In the genomic region with DNA sequence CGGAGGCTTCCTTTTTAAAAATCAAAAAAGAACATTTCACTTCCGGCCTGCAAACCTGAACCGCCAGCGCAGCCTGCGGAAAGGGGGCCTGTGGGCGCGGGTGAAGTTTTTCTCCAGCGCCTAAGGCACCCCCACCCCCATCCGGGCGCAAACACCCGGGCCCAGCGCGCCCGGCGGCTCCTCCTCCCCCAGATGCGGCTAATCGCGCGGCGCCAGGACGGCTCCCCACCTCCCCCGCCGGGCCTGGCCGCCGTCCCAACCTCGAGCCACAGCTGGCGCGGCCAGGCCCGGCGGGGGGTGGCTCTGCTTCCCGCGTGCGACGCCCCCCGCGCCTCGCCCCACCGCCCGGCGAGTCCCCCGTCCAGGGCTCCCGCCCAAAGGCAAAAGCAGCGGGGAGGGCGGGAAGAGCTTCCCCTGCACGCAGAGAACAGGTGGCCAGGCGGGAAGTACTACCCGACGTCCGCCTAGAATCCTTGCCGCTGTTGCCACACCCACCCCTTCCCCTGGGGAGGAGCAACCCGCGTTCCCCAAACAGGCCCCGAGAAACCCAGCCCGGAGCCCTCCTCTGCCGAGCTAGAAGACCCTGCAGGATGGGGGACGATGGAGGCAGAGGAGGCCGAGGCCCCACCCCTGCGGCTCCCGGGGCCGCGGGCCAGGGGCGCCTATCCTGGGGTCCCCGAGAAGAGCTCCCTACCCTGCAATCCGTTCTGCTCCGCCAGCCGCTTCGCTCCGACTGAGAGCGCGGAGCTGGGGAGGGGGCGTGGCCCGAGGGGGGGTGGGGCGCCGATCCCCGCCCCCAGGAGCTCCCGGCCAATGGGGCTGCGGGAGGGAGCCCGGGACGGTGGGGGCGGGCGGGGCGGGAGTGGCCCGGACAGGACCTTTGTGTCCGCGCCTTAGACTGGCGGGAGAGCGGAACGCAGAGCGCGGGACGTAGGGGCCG, we compare ENCODE assay signal across 1 cellular context.
A peak's percentile ranks its signal among the peaks of the same experiment; 100 is the strongest.
TF ChIP-seq lines count a peak whose summit lies in the region.

A gene (minus strand): TSS at position 735 of the 940 bp plus-strand sequence. CDS start 9,678 bp downstream, outside the sequence.

TF ChIP-seq in K562, 482 proteins besides CTCF, POLR2A, EP300 and RAD21 (continued from another document and continues in another):
- TF ChIP-seq KDM4B (IDR thresholded peaks at IDR 0.05; ENCODE audit: borderline replicate concordance in 2 of 2, low read depth in 1 of 2) = 0 out of 4 replicates have a peak, but pooled peaks of 1 of the 2 experiments have one; percentile 7
- peak; percentile 70 to 93; a peak in 3 of 4 replicates for TF ChIP-seq HDAC1 (IDR thresholded peaks at IDR 0.05)
- peak; percentile 43 to 51; a peak in 3 of 4 replicates for TF ChIP-seq KDM1A (IDR thresholded peaks at IDR 0.05)
- TF ChIP-seq TAF7 (tag; IDR thresholded peaks at IDR 0.05) = peak; percentile 75
- TF ChIP-seq RUNX1 (IDR thresholded peaks at IDR 0.05; ENCODE audit: low read depth) = no peak; the same call in 1 of the 2 replicates
- TF ChIP-seq EZH2 (IDR thresholded peaks at IDR 0.05; ENCODE audit: borderline replicate concordance, low read depth, low read length) = no peak
- TF ChIP-seq MTF1 (CRISPR knock-in tag; IDR thresholded peaks at IDR 0.05; ENCODE audit: borderline replicate concordance) = no peak
- TF ChIP-seq JUNB (CRISPR knock-in tag; conservative IDR thresholded peaks at IDR 0.05) = no peak
- TF ChIP-seq POLR2AphosphoS2 (IDR thresholded peaks at IDR 0.05; ENCODE audit: low read length) = no peak
- TF ChIP-seq ZNF347 (CRISPR knock-in tag; IDR thresholded peaks at IDR 0.05; ENCODE audit: low read depth) = no peak
- no peak for TF ChIP-seq SIRT6 (IDR thresholded peaks at IDR 0.05; ENCODE audit: low read depth, low read length)
- peak; percentile 31; the same call in 1 of the 2 replicates for TF ChIP-seq SOX6 (IDR thresholded peaks at IDR 0.05)
- TF ChIP-seq NFRKB (IDR thresholded peaks at IDR 0.05; ENCODE audit: low read depth) = no peak
- TF ChIP-seq, protein P1, sequence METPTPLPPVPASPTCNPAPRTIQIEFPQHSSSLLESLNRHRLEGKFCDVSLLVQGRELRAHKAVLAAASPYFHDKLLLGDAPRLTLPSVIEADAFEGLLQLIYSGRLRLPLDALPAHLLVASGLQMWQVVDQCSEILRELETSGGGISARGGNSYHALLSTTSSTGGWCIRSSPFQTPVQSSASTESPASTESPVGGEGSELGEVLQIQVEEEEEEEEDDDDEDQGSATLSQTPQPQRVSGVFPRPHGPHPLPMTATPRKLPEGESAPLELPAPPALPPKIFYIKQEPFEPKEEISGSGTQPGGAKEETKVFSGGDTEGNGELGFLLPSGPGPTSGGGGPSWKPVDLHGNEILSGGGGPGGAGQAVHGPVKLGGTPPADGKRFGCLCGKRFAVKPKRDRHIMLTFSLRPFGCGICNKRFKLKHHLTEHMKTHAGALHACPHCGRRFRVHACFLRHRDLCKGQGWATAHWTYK (CRISPR knock-in tag; IDR thresholded peaks at IDR 0.05) = no peak
- TF ChIP-seq MAFK (IDR thresholded peaks at IDR 0.05; ENCODE audit: low read length) = no peak
- TF ChIP-seq PURB (CRISPR knock-in tag; IDR thresholded peaks at IDR 0.05; ENCODE audit: low read depth) = no peak
- no peak for TF ChIP-seq ZNF175 (CRISPR knock-in tag; IDR thresholded peaks at IDR 0.05; ENCODE audit: low read depth)
- TF ChIP-seq HDGF (IDR thresholded peaks at IDR 0.05) = no peak
- peak; percentile 7; the same call in 1 of the 2 replicates for TF ChIP-seq PHF21A (IDR thresholded peaks at IDR 0.05; ENCODE audit: borderline replicate concordance, low read depth)
- peak in 1 of 2 experiments; percentile 42; a peak in 1 of 3 replicates for TF ChIP-seq CBX3 (IDR thresholded peaks at IDR 0.05; ENCODE audit: borderline replicate concordance in 1 of 2, low read length in 2 of 2)
- TF ChIP-seq ZBTB7A (IDR thresholded peaks at IDR 0.05; ENCODE audit: borderline replicate concordance, control insufficient read depth, low read depth, low read length) = peak; percentile 92
- no peak for TF ChIP-seq HMG20A (CRISPR knock-in tag; conservative IDR thresholded peaks at IDR 0.05)
- TF ChIP-seq SNRNP70 (optimal IDR thresholded peaks at IDR 0.05; ENCODE audit: low read depth, low read length) = no peak
- no peak for TF ChIP-seq ZNF143 (CRISPR knock-in tag; IDR thresholded peaks at IDR 0.05)
- peak; percentile 98 for TF ChIP-seq PCBP1 (IDR thresholded peaks at IDR 0.05; ENCODE audit: low read depth, low read length, poor library complexity, severe bottlenecking)
- TF ChIP-seq ZNF232 (CRISPR knock-in tag; IDR thresholded peaks at IDR 0.05) = 0 out of 2 replicates have a peak, but pooled peaks have one; percentile 53
- TF ChIP-seq ZNF3 (CRISPR knock-in tag; IDR thresholded peaks at IDR 0.05) = no peak
- no peak for TF ChIP-seq DDX20 (tag; IDR thresholded peaks at IDR 0.05; ENCODE audit: low read depth)
- TF ChIP-seq ZNF707 (CRISPR knock-in tag; conservative IDR thresholded peaks at IDR 0.05) = no peak
- peak; percentile 58 for TF ChIP-seq RBBP5 (IDR thresholded peaks at IDR 0.05; ENCODE audit: borderline replicate concordance, insufficient read depth, low read length, poor library complexity, severe bottlenecking)
- TF ChIP-seq, protein P2, sequence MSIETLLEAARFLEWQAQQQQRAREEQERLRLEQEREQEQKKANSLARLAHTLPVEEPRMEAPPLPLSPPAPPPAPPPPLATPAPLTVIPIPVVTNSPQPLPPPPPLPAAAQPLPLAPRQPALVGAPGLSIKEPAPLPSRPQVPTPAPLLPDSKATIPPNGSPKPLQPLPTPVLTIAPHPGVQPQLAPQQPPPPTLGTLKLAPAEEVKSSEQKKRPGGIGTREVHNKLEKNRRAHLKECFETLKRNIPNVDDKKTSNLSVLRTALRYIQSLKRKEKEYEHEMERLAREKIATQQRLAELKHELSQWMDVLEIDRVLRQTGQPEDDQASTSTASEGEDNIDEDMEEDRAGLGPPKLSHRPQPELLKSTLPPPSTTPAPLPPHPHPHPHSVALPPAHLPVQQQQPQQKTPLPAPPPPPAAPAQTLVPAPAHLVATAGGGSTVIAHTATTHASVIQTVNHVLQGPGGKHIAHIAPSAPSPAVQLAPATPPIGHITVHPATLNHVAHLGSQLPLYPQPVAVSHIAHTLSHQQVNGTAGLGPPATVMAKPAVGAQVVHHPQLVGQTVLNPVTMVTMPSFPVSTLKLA (conservative IDR thresholded peaks at IDR 0.05) = peak; percentile 82 to 90
- TF ChIP-seq BCOR (IDR thresholded peaks at IDR 0.05) = peak; percentile 85; the same call in 1 of the 2 replicates
- TF ChIP-seq, protein P3, sequence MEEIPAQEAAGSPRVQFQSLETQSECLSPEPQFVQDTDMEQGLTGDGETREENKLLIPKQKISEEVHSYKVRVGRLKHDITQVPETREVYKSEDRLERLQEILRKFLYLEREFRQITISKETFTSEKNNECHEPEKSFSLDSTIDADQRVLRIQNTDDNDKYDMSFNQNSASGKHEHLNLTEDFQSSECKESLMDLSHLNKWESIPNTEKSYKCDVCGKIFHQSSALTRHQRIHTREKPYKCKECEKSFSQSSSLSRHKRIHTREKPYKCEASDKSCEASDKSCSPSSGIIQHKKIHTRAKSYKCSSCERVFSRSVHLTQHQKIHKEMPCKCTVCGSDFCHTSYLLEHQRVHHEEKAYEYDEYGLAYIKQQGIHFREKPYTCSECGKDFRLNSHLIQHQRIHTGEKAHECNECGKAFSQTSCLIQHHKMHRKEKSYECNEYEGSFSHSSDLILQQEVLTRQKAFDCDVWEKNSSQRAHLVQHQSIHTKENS (CRISPR knock-in tag; IDR thresholded peaks at IDR 0.05) = no peak
- TF ChIP-seq KLF13 (tag; IDR thresholded peaks at IDR 0.05; ENCODE audit: borderline replicate concordance, low read depth) = peak; percentile 94
- TF ChIP-seq, protein P4, sequence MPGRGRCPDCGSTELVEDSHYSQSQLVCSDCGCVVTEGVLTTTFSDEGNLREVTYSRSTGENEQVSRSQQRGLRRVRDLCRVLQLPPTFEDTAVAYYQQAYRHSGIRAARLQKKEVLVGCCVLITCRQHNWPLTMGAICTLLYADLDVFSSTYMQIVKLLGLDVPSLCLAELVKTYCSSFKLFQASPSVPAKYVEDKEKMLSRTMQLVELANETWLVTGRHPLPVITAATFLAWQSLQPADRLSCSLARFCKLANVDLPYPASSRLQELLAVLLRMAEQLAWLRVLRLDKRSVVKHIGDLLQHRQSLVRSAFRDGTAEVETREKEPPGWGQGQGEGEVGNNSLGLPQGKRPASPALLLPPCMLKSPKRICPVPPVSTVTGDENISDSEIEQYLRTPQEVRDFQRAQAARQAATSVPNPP (IDR thresholded peaks at IDR 0.05; ENCODE audit: borderline replicate concordance, insufficient read depth, insufficient read length) = no peak
- TF ChIP-seq ZNF224 (CRISPR knock-in tag; IDR thresholded peaks at IDR 0.05) = no peak
- TF ChIP-seq CBX1 (IDR thresholded peaks at IDR 0.05; ENCODE audit: low read depth) = peak; percentile 13; the same call in 1 of the 2 replicates
- no peak for TF ChIP-seq FOSL1 (tag; conservative IDR thresholded peaks at IDR 0.05)
- TF ChIP-seq, protein P5, sequence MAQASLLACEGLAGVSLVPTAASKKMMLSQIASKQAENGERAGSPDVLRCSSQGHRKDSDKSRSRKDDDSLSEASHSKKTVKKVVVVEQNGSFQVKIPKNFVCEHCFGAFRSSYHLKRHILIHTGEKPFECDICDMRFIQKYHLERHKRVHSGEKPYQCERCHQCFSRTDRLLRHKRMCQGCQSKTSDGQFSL (CRISPR knock-in tag; IDR thresholded peaks at IDR 0.05) = no peak
- TF ChIP-seq, protein P5 (tag; IDR thresholded peaks at IDR 0.05) = peak in 1 of 2 experiments; percentile 72; a peak in 2 of 4 replicates
- TF ChIP-seq ELF4 (CRISPR knock-in tag; IDR thresholded peaks at IDR 0.05) = no peak
- TF ChIP-seq CREB1 (IDR thresholded peaks at IDR 0.05) = no peak
- no peak for TF ChIP-seq CREB1 (CRISPR knock-in tag; IDR thresholded peaks at IDR 0.05)
- TF ChIP-seq HEY1 (CRISPR knock-in tag; IDR thresholded peaks at IDR 0.05; ENCODE audit: borderline replicate concordance) = no peak
- no peak for TF ChIP-seq ETS2 (tag; IDR thresholded peaks at IDR 0.05; ENCODE audit: borderline replicate concordance, poor library complexity, severe bottlenecking)
- no peak for TF ChIP-seq FOXM1 (IDR thresholded peaks at IDR 0.05; ENCODE audit: low read depth)
- no peak for TF ChIP-seq FOXM1 (CRISPR knock-in tag; IDR thresholded peaks at IDR 0.05; ENCODE audit: low read depth)
- peak; percentile 48; the same call in 1 of the 2 replicates for TF ChIP-seq KLF1 (tag; IDR thresholded peaks at IDR 0.05)
- TF ChIP-seq SRSF1 (IDR thresholded peaks at IDR 0.05; ENCODE audit: low read depth, low read length) = no peak
- peak; percentile 65 to 78; a peak in 3 of 4 replicates for TF ChIP-seq SIN3A (IDR thresholded peaks at IDR 0.05; ENCODE audit: borderline replicate concordance in 2 of 2, control insufficient read depth in 1 of 2, low read depth in 2 of 2, low read length in 2 of 2)
- TF ChIP-seq ZBTB17 (CRISPR knock-in tag; IDR thresholded peaks at IDR 0.05) = no peak
- 0 out of 2 replicates have a peak, but pooled peaks have one; percentile 37 for TF ChIP-seq ATF7 (IDR thresholded peaks at IDR 0.05)
- TF ChIP-seq, protein P6, sequence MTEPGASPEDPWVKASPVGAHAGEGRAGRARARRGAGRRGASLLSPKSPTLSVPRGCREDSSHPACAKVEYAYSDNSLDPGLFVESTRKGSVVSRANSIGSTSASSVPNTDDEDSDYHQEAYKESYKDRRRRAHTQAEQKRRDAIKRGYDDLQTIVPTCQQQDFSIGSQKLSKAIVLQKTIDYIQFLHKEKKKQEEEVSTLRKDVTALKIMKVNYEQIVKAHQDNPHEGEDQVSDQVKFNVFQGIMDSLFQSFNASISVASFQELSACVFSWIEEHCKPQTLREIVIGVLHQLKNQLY (CRISPR knock-in tag; conservative IDR thresholded peaks at IDR 0.05) = no peak
- no peak for TF ChIP-seq ARID2 (IDR thresholded peaks at IDR 0.05)
- no peak for TF ChIP-seq SRF (CRISPR knock-in tag; IDR thresholded peaks at IDR 0.05)
- TF ChIP-seq ZNF124 (CRISPR knock-in tag; IDR thresholded peaks at IDR 0.05) = no peak
- no peak for TF ChIP-seq ZZZ3 (IDR thresholded peaks at IDR 0.05)
- TF ChIP-seq NONO (IDR thresholded peaks at IDR 0.05; ENCODE audit: low read depth in 2 of 2, low read length in 1 of 2) = 0 out of 4 replicates have a peak, but pooled peaks of 1 of the 2 experiments have one; percentile 51
- no peak for TF ChIP-seq CBFB (CRISPR knock-in tag; IDR thresholded peaks at IDR 0.05)
- TF ChIP-seq, protein P7, sequence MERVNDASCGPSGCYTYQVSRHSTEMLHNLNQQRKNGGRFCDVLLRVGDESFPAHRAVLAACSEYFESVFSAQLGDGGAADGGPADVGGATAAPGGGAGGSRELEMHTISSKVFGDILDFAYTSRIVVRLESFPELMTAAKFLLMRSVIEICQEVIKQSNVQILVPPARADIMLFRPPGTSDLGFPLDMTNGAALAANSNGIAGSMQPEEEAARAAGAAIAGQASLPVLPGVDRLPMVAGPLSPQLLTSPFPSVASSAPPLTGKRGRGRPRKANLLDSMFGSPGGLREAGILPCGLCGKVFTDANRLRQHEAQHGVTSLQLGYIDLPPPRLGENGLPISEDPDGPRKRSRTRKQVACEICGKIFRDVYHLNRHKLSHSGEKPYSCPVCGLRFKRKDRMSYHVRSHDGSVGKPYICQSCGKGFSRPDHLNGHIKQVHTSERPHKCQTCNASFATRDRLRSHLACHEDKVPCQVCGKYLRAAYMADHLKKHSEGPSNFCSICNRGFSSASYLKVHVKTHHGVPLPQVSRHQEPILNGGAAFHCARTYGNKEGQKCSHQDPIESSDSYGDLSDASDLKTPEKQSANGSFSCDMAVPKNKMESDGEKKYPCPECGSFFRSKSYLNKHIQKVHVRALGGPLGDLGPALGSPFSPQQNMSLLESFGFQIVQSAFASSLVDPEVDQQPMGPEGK (CRISPR knock-in tag; IDR thresholded peaks at IDR 0.05; ENCODE audit: borderline replicate concordance) = no peak
- TF ChIP-seq ZSCAN29 (IDR thresholded peaks at IDR 0.05) = no peak
- peak; percentile 51 to 66; a peak in 2 of 4 replicates for TF ChIP-seq FOXK2 (conservative IDR thresholded peaks at IDR 0.05 in 1 of 2, IDR thresholded peaks at IDR 0.05 in 1 of 2; ENCODE audit: low read depth in 2 of 2)
- peak; percentile 80 for TF ChIP-seq KLF16 (IDR thresholded peaks at IDR 0.05)
- TF ChIP-seq HNRNPLL (IDR thresholded peaks at IDR 0.05; ENCODE audit: low read depth, low read length, poor library complexity, severe bottlenecking) = peak; percentile 45
